Comparison of ENCODE assay signal across 16 cellular contexts in the genomic region with DNA sequence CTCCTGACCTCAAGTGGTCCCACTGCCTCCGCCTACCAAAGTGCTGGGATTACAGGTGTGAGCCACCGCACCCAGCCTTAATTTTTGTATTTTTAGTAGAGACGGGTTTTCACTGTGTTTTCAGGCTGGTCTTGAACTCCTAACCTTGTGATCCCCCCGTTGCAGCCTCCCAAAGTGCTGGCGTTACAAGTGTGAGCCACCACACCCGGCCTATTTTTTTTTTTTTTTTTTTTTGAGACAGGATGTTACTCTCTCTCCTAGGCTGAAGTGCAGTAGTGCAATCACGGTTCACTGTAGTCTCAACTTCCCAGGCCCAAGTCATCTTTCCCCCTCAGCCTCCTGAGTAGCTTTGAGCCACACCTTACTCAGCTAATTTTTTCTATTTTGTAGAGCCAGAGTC. TPM values are rescaled to one million over a fixed set of nuclear protein-coding genes. Genes with fewer than 3 reads are reported as not detected.
DNase-seq lines count a peak whose midpoint lies in the region; ATAC-seq and TF ChIP-seq lines count a peak whose summit lies in the region.
"Had no signal": no experiment of that assay in that cellular context is flagged by ENCODE, and none has a peak within 500 bp of the region (broad histone marks: within the 10 kb centered on the region; RNA-seq: fewer than 3 reads in every experiment).

No MANE protein-coding gene starts in this region.

- intact Hi-C loops in A673 (cut with micrococcal nuclease; ENCODE audit: unreplicated experiment), result no loop called here

- DNase-seq in T-helper 1 cell (no peak), immature natural killer cell (no peak), osteocyte (ENCODE audit: extremely low spot score, unreplicated experiment) (no peak), A673 (ENCODE audit: low spot score) (no peak)
- DNase-seq in activated naive CD8-positive, alpha-beta T cell treated with anti-CD3 and anti-CD28 coated beads, Interleukin-2, amount 10 ng/mL, durations not matched to agents 7 days and 5 days, result no peak
- no peak for DNase-seq in activated naive CD8-positive, alpha-beta T cell treated with anti-CD3 and anti-CD28 coated beads, Interleukin-2, amount 50 U/mL, for 24 hours
- DNase-seq: DMS79 treated with DMSO at 0.1 percent for 48 hours, NCI-H187 treated with DMSO at 0.1 percent for 48 hours, NCI-H446 treated with DMSO at 0.1 percent for 48 hours, NCI-H748 treated with DMSO at 0.1 percent for 48 hours had no signal

- no peaks in the 10 kb centered on the region for H3K9me3 ChIP-seq in A673 (ENCODE audit: low read depth, low read length, poor library complexity, severe bottlenecking)

- POLR2A ChIA-PET in activated naive CD8-positive, alpha-beta T cell treated with anti-CD3 and anti-CD28 coated beads, Interleukin-2, amount 10 ng/mL, durations not matched to agents 7 days and 5 days (lab: Charles Lee), result interaction anchor here (5.9 kb wide), 1 partner anchor 8 kb away, joined by 45 read pairs; no protein-coding TSS in a partner anchor
- POLR2A ChIA-PET in A673 (lab: Charles Lee; ENCODE audit: low non-redundant PET), result no interaction called here

- H3K4me3 Mint-ChIP-seq in T-helper 1 cell treated with Interleukin-12 subunit alpha and Interleukin-12 subunit beta and Interleukin-4 antibody, amounts not matched to agents 30 μg/mL and 1 μg/mL, for 36 hours, result peak overlapping the region; percentile 5
- peak overlapping the region; percentile 32 for H3K4me3 Mint-ChIP-seq in activated naive CD8-positive, alpha-beta T cell treated with anti-CD3 and anti-CD28 coated beads, Interleukin-2, amount 10 ng/mL, durations not matched to agents 7 days and 5 days
- no peak overlapping the region for H3K4me3 Mint-ChIP-seq in activated naive CD8-positive, alpha-beta T cell treated with anti-CD3 and anti-CD28 coated beads, Interleukin-2, amount 50 U/mL, for 24 hours
- H3K4me3 Mint-ChIP-seq in immature natural killer cell (peak overlapping the region; percentile 34 to 53 (median 42)), osteocyte (ENCODE audit: unreplicated experiment) (no peak overlapping the region)

- CTCF ChIA-PET in A673 (lab: Charles Lee), result no interaction called here

- no peak for TF ChIP-seq CTCF in osteocyte (IDR thresholded peaks at IDR 0.05)
- TF ChIP-seq CTCF in A673 (conservative IDR thresholded peaks at IDR 0.05; ENCODE audit: low read depth, low read length), result no peak

- H3K36me3 Mint-ChIP-seq in T-helper 1 cell treated with Interleukin-12 subunit alpha and Interleukin-12 subunit beta and Interleukin-4 antibody, amounts not matched to agents 30 μg/mL and 1 μg/mL, for 36 hours (ENCODE audit: low read depth), result peaks cover 5% of the 10 kb centered on the region
- H3K36me3 Mint-ChIP-seq in activated naive CD8-positive, alpha-beta T cell treated with anti-CD3 and anti-CD28 coated beads, Interleukin-2, amount 10 ng/mL, durations not matched to agents 7 days and 5 days, result peaks cover 14% of the 10 kb centered on the region
- peaks cover 4% of the 10 kb centered on the region for H3K36me3 Mint-ChIP-seq in activated naive CD8-positive, alpha-beta T cell treated with anti-CD3 and anti-CD28 coated beads, Interleukin-2, amount 50 U/mL, for 24 hours (ENCODE audit: low read depth)
- H3K36me3 Mint-ChIP-seq in immature natural killer cell (no peaks in the 10 kb centered on the region), osteocyte (ENCODE audit: unreplicated experiment) (no peaks in the 10 kb centered on the region)

- H3K36me3 ChIP-seq in A673 (ENCODE audit: insufficient read depth, low read length, poor library complexity, severe bottlenecking), result no peaks in the 10 kb centered on the region
- H3K36me3 ChIP-seq: HAP-1 had no signal

- BruUV-seq in A673 (replicated peaks; lab: Mats Ljungman, UMichigan), result no TSS peak

- H3K4me1 ChIP-seq in A673 (ENCODE audit: insufficient read depth, low read length, poor library complexity, severe bottlenecking), result peaks cover 13% of the 10 kb centered on the region

- no peak for ATAC-seq in activated naive CD8-positive, alpha-beta T cell treated with anti-CD3 and anti-CD28 coated beads, Interleukin-2, amount 10 ng/mL, durations not matched to agents 7 days and 5 days (ENCODE audit: low read depth)
- ATAC-seq in activated naive CD8-positive, alpha-beta T cell treated with anti-CD3 and anti-CD28 coated beads, Interleukin-2, amount 50 U/mL, for 24 hours, result no peak
- no peak for ATAC-seq in HG03039 (IDR thresholded peaks at IDR 0.05; ENCODE audit: unreplicated experiment)

- no peak overlapping the region for H3K27ac Mint-ChIP-seq in T-helper 1 cell treated with Interleukin-12 subunit alpha and Interleukin-12 subunit beta and Interleukin-4 antibody, amounts not matched to agents 30 μg/mL and 1 μg/mL, for 36 hours
- peak overlapping the region; percentile 72 for H3K27ac Mint-ChIP-seq in activated naive CD8-positive, alpha-beta T cell treated with anti-CD3 and anti-CD28 coated beads, Interleukin-2, amount 10 ng/mL, durations not matched to agents 7 days and 5 days
- no peak overlapping the region for H3K27ac Mint-ChIP-seq in activated naive CD8-positive, alpha-beta T cell treated with anti-CD3 and anti-CD28 coated beads, Interleukin-2, amount 50 U/mL, for 24 hours
- H3K27ac Mint-ChIP-seq in immature natural killer cell (peak overlapping the region; percentile 46 to 73 (median 60)), osteocyte (ENCODE audit: unreplicated experiment) (peak overlapping the region; percentile 9)

- H3K4me1 Mint-ChIP-seq in T-helper 1 cell treated with Interleukin-12 subunit alpha and Interleukin-12 subunit beta and Interleukin-4 antibody, amounts not matched to agents 30 μg/mL and 1 μg/mL, for 36 hours (ENCODE audit: low read depth), result peaks cover 50% of the 10 kb centered on the region
- H3K4me1 Mint-ChIP-seq in activated naive CD8-positive, alpha-beta T cell treated with anti-CD3 and anti-CD28 coated beads, Interleukin-2, amount 10 ng/mL, durations not matched to agents 7 days and 5 days, result peaks cover 48% of the 10 kb centered on the region
- peaks cover 54% of the 10 kb centered on the region for H3K4me1 Mint-ChIP-seq in activated naive CD8-positive, alpha-beta T cell treated with anti-CD3 and anti-CD28 coated beads, Interleukin-2, amount 50 U/mL, for 24 hours
- peaks cover 63 to 72% of the 10 kb centered on the region in 2 donors for H3K4me1 Mint-ChIP-seq in immature natural killer cell
- peaks cover 35% of the 10 kb centered on the region for H3K4me1 Mint-ChIP-seq in osteocyte (ENCODE audit: unreplicated experiment)

- peaks cover 8% of the 10 kb centered on the region for H3K9me3 Mint-ChIP-seq in T-helper 1 cell treated with Interleukin-12 subunit alpha and Interleukin-12 subunit beta and Interleukin-4 antibody, amounts not matched to agents 30 μg/mL and 1 μg/mL, for 36 hours
- H3K9me3 Mint-ChIP-seq in activated naive CD8-positive, alpha-beta T cell treated with anti-CD3 and anti-CD28 coated beads, Interleukin-2, amount 10 ng/mL, durations not matched to agents 7 days and 5 days, result no peaks in the 10 kb centered on the region
- H3K9me3 Mint-ChIP-seq in activated naive CD8-positive, alpha-beta T cell treated with anti-CD3 and anti-CD28 coated beads, Interleukin-2, amount 50 U/mL, for 24 hours, result peaks cover 8% of the 10 kb centered on the region
- H3K9me3 Mint-ChIP-seq in immature natural killer cell (peaks cover 0 to 4% (median 0%) of the 10 kb centered on the region in 6 donors), osteocyte (ENCODE audit: unreplicated experiment) (no peaks in the 10 kb centered on the region)

- H3K4me3 ChIP-seq in A673 (ENCODE audit: low read depth, low read length, poor library complexity, severe bottlenecking), result no peak overlapping the region
- H3K4me3 ChIP-seq: HAP-1 had no signal

- H3K27me3 Mint-ChIP-seq in T-helper 1 cell treated with Interleukin-12 subunit alpha and Interleukin-12 subunit beta and Interleukin-4 antibody, amounts not matched to agents 30 μg/mL and 1 μg/mL, for 36 hours (ENCODE audit: low read depth), result no peaks in the 10 kb centered on the region
- H3K27me3 Mint-ChIP-seq in activated naive CD8-positive, alpha-beta T cell treated with anti-CD3 and anti-CD28 coated beads, Interleukin-2, amount 10 ng/mL, durations not matched to agents 7 days and 5 days, result no peaks in the 10 kb centered on the region
- H3K27me3 Mint-ChIP-seq in activated naive CD8-positive, alpha-beta T cell treated with anti-CD3 and anti-CD28 coated beads, Interleukin-2, amount 50 U/mL, for 24 hours, result no peaks in the 10 kb centered on the region
- peaks cover 8 to 20% (median 9%) of the 10 kb centered on the region in 3 donors for H3K27me3 Mint-ChIP-seq in immature natural killer cell (ENCODE audit: low read depth in 3 of 3)
- no peaks in the 10 kb centered on the region for H3K27me3 Mint-ChIP-seq in osteocyte (ENCODE audit: unreplicated experiment)

- no peak overlapping the region for H3K27ac ChIP-seq in A673 (ENCODE audit: low read depth, low read length, poor library complexity, severe bottlenecking)
- H3K27ac ChIP-seq: 22Rv1, HL-60, RWPE1 had no signal

- H3K27me3 ChIP-seq in A673 (replicated peaks; ENCODE audit: insufficient read depth, low read depth, low read length, poor library complexity), result no peaks in the 10 kb centered on the region

RNA-seq across cellular contexts. Expression of a gene that starts 3.1 kb away (rescaled TPM):
- 10 to 100 TPM; 31.3 to 36.8 TPM for total RNA-seq in activated naive CD8-positive, alpha-beta T cell treated with anti-CD3 and anti-CD28 coated beads, Interleukin-2, amount 10 ng/mL, durations not matched to agents 7 days and 5 days
- polyA plus RNA-seq in immature natural killer cell, result 10 to 100 TPM; 37.1 to 44.7 (median 41.2) TPM
- 16.2 and 18.3 TPM in 2 replicates for total RNA-seq in osteocyte
- total RNA-seq in A673 (2021), result 25.1 and 27.6 TPM in 2 replicates

RNA-seq across cellular contexts. Expression of a gene that starts 3.2 kb away (rescaled TPM):
- total RNA-seq in activated naive CD8-positive, alpha-beta T cell treated with anti-CD3 and anti-CD28 coated beads, Interleukin-2, amount 10 ng/mL, durations not matched to agents 7 days and 5 days, result 10 to 100 TPM; 55.1 to 56.0 TPM
- polyA plus RNA-seq in immature natural killer cell, result 10 to 100 TPM; 19.3 to 30.0 (median 27.0) TPM
- total RNA-seq in osteocyte (74.4 and 76.5 TPM in 2 replicates), A673 (2021) (121 and 139 TPM in 2 replicates)

RNA-seq across cellular contexts. Expression of a gene that starts 56.3 kb away (rescaled TPM):
- 10 to 100 TPM; 62.2 to 63.1 TPM for total RNA-seq in activated naive CD8-positive, alpha-beta T cell treated with anti-CD3 and anti-CD28 coated beads, Interleukin-2, amount 10 ng/mL, durations not matched to agents 7 days and 5 days
- polyA plus RNA-seq in immature natural killer cell, result 10 to 100 TPM in 1 of 3 donors, 1 to 10 TPM in 2; 5.9 to 18.4 (median 7.1) TPM
- 250 and 278 TPM in 2 replicates for total RNA-seq in osteocyte
- 149 and 168 TPM in 2 replicates for total RNA-seq in A673 (2021)

Comparison
In these comparisons a context has a peak if more than half of its experiments do, and no peak if none do; other contexts are left out.
1. H3K27ac Mint-ChIP-seq: peak in activated naive CD8-positive, alpha-beta T cell treated with anti-CD3 and anti-CD28 coated beads, Interleukin-2, amount 10 ng/mL, durations not matched to agents 7 days and 5 days (single experiment), immature natural killer cell (6 of 6) and osteocyte (single experiment); none in T-helper 1 cell treated with Interleukin-12 subunit alpha and Interleukin-12 subunit beta and Interleukin-4 antibody, amounts not matched to agents 30 μg/mL and 1 μg/mL, for 36 hours (single experiment) and activated naive CD8-positive, alpha-beta T cell treated with anti-CD3 and anti-CD28 coated beads, Interleukin-2, amount 50 U/mL, for 24 hours (single experiment).
2. H3K4me3 Mint-ChIP-seq: peak in T-helper 1 cell treated with Interleukin-12 subunit alpha and Interleukin-12 subunit beta and Interleukin-4 antibody, amounts not matched to agents 30 μg/mL and 1 μg/mL, for 36 hours (single experiment), activated naive CD8-positive, alpha-beta T cell treated with anti-CD3 and anti-CD28 coated beads, Interleukin-2, amount 10 ng/mL, durations not matched to agents 7 days and 5 days (single experiment) and immature natural killer cell (5 of 5); none in activated naive CD8-positive, alpha-beta T cell treated with anti-CD3 and anti-CD28 coated beads, Interleukin-2, amount 50 U/mL, for 24 hours (single experiment) and osteocyte (single experiment).